In the genomic region with DNA sequence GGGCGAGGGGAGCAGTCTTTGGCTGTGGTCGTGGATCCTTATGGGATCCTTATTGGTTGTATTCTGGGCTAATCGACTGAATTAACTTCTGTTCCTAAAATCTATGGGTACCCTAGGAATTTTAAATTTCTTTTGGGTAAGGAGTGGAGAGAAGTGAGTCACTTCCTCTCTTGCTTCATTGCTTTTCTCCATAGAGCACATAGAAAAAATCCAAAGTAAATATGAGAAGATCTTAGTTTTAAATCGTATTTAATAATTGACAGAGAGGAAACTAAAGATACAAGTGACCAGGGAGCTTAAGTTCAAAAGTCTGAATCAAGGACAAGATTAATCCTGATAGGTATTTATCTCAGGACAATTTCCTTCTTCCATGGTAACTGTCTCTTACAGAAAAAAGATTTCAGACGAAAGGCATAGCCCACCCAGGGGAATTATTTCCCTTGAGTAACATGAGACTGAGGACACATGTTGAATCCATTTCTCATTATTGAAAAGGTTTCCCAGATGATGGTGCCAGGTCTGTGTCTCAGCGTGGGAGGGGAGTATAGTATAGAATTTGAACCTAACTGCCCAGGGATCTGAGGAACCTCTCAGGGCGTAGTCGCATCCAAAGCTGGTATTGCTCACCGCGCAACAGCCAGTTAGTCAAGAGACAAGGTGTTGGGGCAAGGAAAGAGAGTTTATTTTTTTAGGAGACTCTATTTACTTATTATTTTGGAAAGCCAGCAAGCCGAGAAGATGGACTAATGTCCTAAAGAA, we compare ENCODE assay signal across 1 cellular context.
A peak's percentile ranks its signal among the peaks of the same experiment; 100 is the strongest.
TF ChIP-seq lines count a peak whose summit lies in the region.

No MANE protein-coding gene starts in this region.

TF ChIP-seq in IMR-90, 13 proteins besides CTCF, POLR2A, EP300 and RAD21:
- TF ChIP-seq NFE2L2 (IDR thresholded peaks at IDR 0.05; ENCODE audit: low read depth, low read length) (no peak), RCOR1 (IDR thresholded peaks at IDR 0.05; ENCODE audit: insufficient replicate concordance, low read length) (no peak), FOS (IDR thresholded peaks at IDR 0.05; ENCODE audit: low read depth, low read length) (no peak; the same call in 1 of the 2 replicates), CEBPB (IDR thresholded peaks at IDR 0.05; ENCODE audit: low read depth, low read length) (peak; percentile 90)
